19 cellular contexts compared by ENCODE assay signal in genomic region chr17:17519886-17520285, GRCh38. TPM values are rescaled to one million over a fixed set of nuclear protein-coding genes. Genes with fewer than 3 reads are reported as not detected.
A peak's percentile ranks its signal among the peaks of the same experiment; 100 is the strongest.
DNase-seq lines count a peak whose midpoint lies in the region; ATAC-seq, FAIRE-seq and TF ChIP-seq lines count a peak whose summit lies in the region.
"Had no signal": no experiment of that assay in that cellular context is flagged by ENCODE, and none has a peak within 500 bp of the region (broad histone marks: within the 10 kb centered on the region; RNA-seq: fewer than 3 reads in every experiment).

No MANE protein-coding gene starts in this region.

- peak overlapping the region; percentile 10 to 98 (median 92); a peak in 20 of 22 replicates for H3K4me2 ChIP-seq in BLaER1 treated with 17β-estradiol and CSF1 and Interleukin-3, amounts not matched to agents 10 nM and 100 nM

- H3K36me3 ChIP-seq in right atrium auricular region (no peaks in the 10 kb centered on the region), kidney (ENCODE audit: control insufficient read depth in 1 of 2, insufficient read depth in 2 of 2, low read length in 2 of 2) (no peaks in the 10 kb centered on the region)
- peaks cover 0 to 7% (median 0%) of the 10 kb centered on the region in 11 experiments; a peak in 2 of 22 replicates for H3K36me3 ChIP-seq in BLaER1 treated with 17β-estradiol and CSF1 and Interleukin-3, amounts not matched to agents 10 nM and 100 nM
- H3K36me3 ChIP-seq: HAP-1 had no signal

- H3K9me3 ChIP-seq in right atrium auricular region = no peaks in the 10 kb centered on the region
- H3K9me3 ChIP-seq in BLaER1 treated with 17β-estradiol and CSF1 and Interleukin-3, amounts not matched to agents 10 nM and 100 nM (replicated peaks in 1 of 11) = no peaks in the 10 kb centered on the region
- no peaks in the 10 kb centered on the region for H3K9me3 ChIP-seq in kidney (ENCODE audit: control insufficient read depth in 1 of 2, low read length in 2 of 2)
- H3K9me3 ChIP-seq: HAP-1 had no signal

- H4K20me1 ChIP-seq in BLaER1 treated with 17β-estradiol and CSF1 and Interleukin-3, amounts not matched to agents 10 nM and 100 nM = peaks cover 0 to 83% (median 32%) of the 10 kb centered on the region in 11 experiments; a peak in 14 of 22 replicates

- FAIRE-seq in kidney (lab: Jason Lieb, UNC) = no peak
- FAIRE-seq: A204.1, G401.6, GM12892, H54 had no signal

- H3K27ac ChIP-seq in right atrium auricular region (no peak overlapping the region), kidney (ENCODE audit: low read depth in 2 of 2, low read length in 2 of 2) (no peak overlapping the region)
- peak overlapping the region in 4 of 11 experiments; percentile 6 to 30 (median 28); a peak in 1 of 22 replicates for H3K27ac ChIP-seq in BLaER1 treated with 17β-estradiol and CSF1 and Interleukin-3, amounts not matched to agents 10 nM and 100 nM

- ATAC-seq in left ventricle myocardium superior (no peak), HG03342 (IDR thresholded peaks at IDR 0.05; ENCODE audit: unreplicated experiment) (no peak)

- H3K4me3 ChIP-seq in right atrium auricular region (no peak overlapping the region), kidney (ENCODE audit: low read length in 2 of 2) (no peak overlapping the region)
- 0 out of 20 replicates have a peak overlapping the region, but pooled peaks of 1 of the 10 experiments have one; percentile 4 for H3K4me3 ChIP-seq in BLaER1 treated with 17β-estradiol and CSF1 and Interleukin-3, amounts not matched to agents 10 nM and 100 nM
- H3K4me3 ChIP-seq: HAP-1 had no signal

- TF ChIP-seq CTCF in right atrium auricular region (IDR thresholded peaks at IDR 0.05) (no peak), kidney (IDR thresholded peaks at IDR 0.05; ENCODE audit: borderline replicate concordance, extremely low read depth, insufficient read depth) (no peak)

- H3K9ac ChIP-seq in BLaER1 treated with 17β-estradiol and CSF1 and Interleukin-3, amounts not matched to agents 10 nM and 100 nM = peak overlapping the region in 5 of 11 experiments; percentile 8 to 60 (median 33); a peak in 7 of 22 replicates
- no peak overlapping the region for H3K9ac ChIP-seq in kidney (ENCODE audit: low read length in 2 of 2)

- H3K4me1 ChIP-seq in right atrium auricular region = no peaks in the 10 kb centered on the region
- H3K4me1 ChIP-seq in BLaER1 treated with 17β-estradiol and CSF1 and Interleukin-3, amounts not matched to agents 10 nM and 100 nM = peaks cover 41 to 99% (median 90%) of the 10 kb centered on the region in 10 experiments
- no peaks in the 10 kb centered on the region for H3K4me1 ChIP-seq in kidney (ENCODE audit: control insufficient read depth in 1 of 2, insufficient read depth in 1 of 2, low read depth in 1 of 2, low read length in 2 of 2)
- H3K4me1 ChIP-seq: HAP-1 had no signal

- in situ Hi-C loops in G401 (cut with HindIII; ENCODE audit: low sequenced_read_pairs) = no loop called here

- intact Hi-C loops in left ventricle myocardium superior (cut with micrococcal nuclease) = no loop called here
- intact Hi-C loops in kidney (cut with DNase I) = no loop called here

- DNase-seq in left ventricle myocardium superior (peak; percentile 16), right atrium auricular region (ENCODE audit: low spot score) (no peak), kidney (peak; percentile 35), G401 (ENCODE audit: low spot score) (no peak)
- DNase-seq: C1 segment of cervical spinal cord; Calu3; CD4-positive, alpha-beta memory T cell; COR-L47; DMS53; DMS79 treated with DMSO at 0.1 percent for 48 hours; GOT3; HFFc6 had no signal

- no peaks in the 10 kb centered on the region for H3K27me3 ChIP-seq in right atrium auricular region
- H3K27me3 ChIP-seq in BLaER1 treated with 17β-estradiol and CSF1 and Interleukin-3, amounts not matched to agents 10 nM and 100 nM = no peaks in the 10 kb centered on the region

RNA-seq across cellular contexts. Expression of gene RASD1, which starts 23.7 kb away (rescaled TPM):
- total RNA-seq in left ventricle myocardium superior = 50.8 TPM
- 100 to 1,000 TPM in 1 of 2 donors, 10 to 100 TPM in 1; 37.9 to 131 TPM for total RNA-seq in right atrium auricular region
- 147 TPM for total RNA-seq in kidney
- 103 TPM for polyA plus RNA-seq in kidney (ENCODE audit: insufficient read depth, low read depth, low replicate concordance)
- total RNA-seq in G401 (2014; rRNA removed; shearing (Covaris generic)) = not detected in 2 replicates
- total RNA-seq: Calu3 had no signal

RNA-seq across cellular contexts. Expression of gene MED9, which starts 43.1 kb away (rescaled TPM):
- 42.0 TPM for total RNA-seq in left ventricle myocardium superior
- total RNA-seq in right atrium auricular region = 10 to 100 TPM; 36.7 to 41.0 TPM
- 20.8 TPM for total RNA-seq in kidney
- 24.5 TPM for polyA plus RNA-seq in kidney (ENCODE audit: insufficient read depth, low read depth, low replicate concordance)
- 16.4 and 21.1 TPM in 2 replicates for total RNA-seq in G401 (2014; rRNA removed; shearing (Covaris generic))

Comparison
In these comparisons a context has a peak if more than half of its experiments do, and no peak if none do; other contexts are left out.
1. DNase-seq: peak in left ventricle myocardium superior (single experiment) and kidney (single experiment); none in right atrium auricular region (single experiment) and G401 (single experiment).
2. RNA of gene RASD1, which starts 23.7 kb away (total RNA-seq): 147 TPM in kidney (single experiment), 37.9 to 131 TPM in right atrium auricular region and 50.8 TPM in left ventricle myocardium superior (single experiment); not detected in G401; every median in the first group is over 10 times any median in the second.